In the genomic region with DNA sequence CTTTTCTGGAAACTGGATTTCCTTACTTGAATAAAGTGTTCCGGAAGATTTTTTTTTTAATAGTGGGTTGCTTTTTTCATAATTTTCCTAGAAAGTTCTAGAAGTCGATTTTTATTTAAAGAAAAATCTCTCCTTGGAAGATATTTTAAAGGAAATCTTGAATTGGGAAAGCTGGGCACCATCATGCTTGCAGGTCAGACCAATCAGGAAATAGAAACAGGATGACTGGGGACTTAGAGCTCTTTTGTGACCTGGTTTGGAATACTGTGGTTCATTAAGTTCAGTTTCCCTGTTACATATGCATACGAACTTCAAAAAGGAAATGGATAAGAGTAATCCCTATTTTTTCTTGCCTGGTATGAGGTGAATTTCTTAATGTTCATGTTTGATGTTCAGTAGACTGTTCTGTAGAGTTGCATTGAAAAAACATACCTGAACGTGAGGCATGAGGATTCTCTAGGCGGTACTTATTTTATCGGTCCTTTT, we compare ENCODE assay signal across 8 cellular contexts. TPM values are rescaled to one million over a fixed set of nuclear protein-coding genes. Genes with fewer than 3 reads are reported as not detected.
A peak's percentile ranks its signal among the peaks of the same experiment; 100 is the strongest.
DNase-seq lines count a peak whose midpoint lies in the region; ATAC-seq and TF ChIP-seq lines count a peak whose summit lies in the region.

No MANE protein-coding gene starts in this region.

- H3K9me2 ChIP-seq in hepatocyte (replicated peaks; ENCODE audit: insufficient read depth), result no peaks in the 10 kb centered on the region

- peak overlapping the region; percentile 89 for H3K4me3 Mint-ChIP-seq in activated T-helper 2 cell treated with anti-CD3 and anti-CD28 coated beads, Interferon-gamma antibody, Interleukin-2, Interleukin-4, amounts not matched to agents 10 μg/mL and 5 μg/mL and 100 μg/mL, durations not matched to agents 14 hours and 24 hours and 36 hours (ENCODE audit: low read depth)

- peak overlapping the region; percentile 82 for H3K4me2 ChIP-seq in hepatocyte

- peaks cover 56% of the 10 kb centered on the region for H3K79me2 ChIP-seq in hepatocyte

- TF ChIP-seq CTCF in hepatocyte (IDR thresholded peaks at IDR 0.05; ENCODE audit: poor library complexity), result no peak

- ATAC-seq in GM19463 (IDR thresholded peaks at IDR 0.05; ENCODE audit: unreplicated experiment) (no peak), GM21390 (IDR thresholded peaks at IDR 0.05; ENCODE audit: unreplicated experiment) (no peak)

- WGBS in hepatocyte (ENCODE audit: low lambda C conversion rate, missing lambda C conversion rate), result 1% methylated on average over 6 of the region's 6 CpGs

- H3K9me3 ChIP-seq in KOPT-K1 (ENCODE audit: insufficient read depth, low read length, poor library complexity, severe bottlenecking), result no peaks in the 10 kb centered on the region
- no peaks in the 10 kb centered on the region for H3K9me3 ChIP-seq in hepatocyte (ENCODE audit: low read depth)
- no peaks in the 10 kb centered on the region for H3K9me3 ChIP-seq in skeletal muscle tissue (ENCODE audit: control insufficient read depth in 3 of 3, low read length in 3 of 3)

- H4K20me1 ChIP-seq in hepatocyte (ENCODE audit: insufficient read depth, poor library complexity, severe bottlenecking), result peaks cover 26% of the 10 kb centered on the region

- peak overlapping the region; percentile 80 for H3K27ac Mint-ChIP-seq in activated T-helper 2 cell treated with anti-CD3 and anti-CD28 coated beads, Interferon-gamma antibody, Interleukin-2, Interleukin-4, amounts not matched to agents 10 μg/mL and 5 μg/mL and 100 μg/mL, durations not matched to agents 14 hours and 24 hours and 36 hours

- peak overlapping the region; percentile 78 for H2AFZ ChIP-seq in hepatocyte

- peaks cover 29% of the 10 kb centered on the region for H3K4me1 ChIP-seq in hepatocyte (ENCODE audit: insufficient read depth)
- peaks cover 47 to 58% (median 48%) of the 10 kb centered on the region in 3 donors for H3K4me1 ChIP-seq in skeletal muscle tissue (ENCODE audit: control insufficient read depth in 3 of 3, insufficient read depth in 3 of 3, low read length in 3 of 3)

- H3K9ac ChIP-seq in skeletal muscle tissue (ENCODE audit: low read depth in 1 of 3, low read length in 3 of 3), result peak overlapping the region; percentile 88 to 98 (median 91)

- no peaks in the 10 kb centered on the region for H3K9me3 Mint-ChIP-seq in activated T-helper 2 cell treated with anti-CD3 and anti-CD28 coated beads, Interferon-gamma antibody, Interleukin-2, Interleukin-4, amounts not matched to agents 10 μg/mL and 5 μg/mL and 100 μg/mL, durations not matched to agents 14 hours and 24 hours and 36 hours

- H3K36me3 Mint-ChIP-seq in activated T-helper 2 cell treated with anti-CD3 and anti-CD28 coated beads, Interferon-gamma antibody, Interleukin-2, Interleukin-4, amounts not matched to agents 10 μg/mL and 5 μg/mL and 100 μg/mL, durations not matched to agents 14 hours and 24 hours and 36 hours (ENCODE audit: low read depth), result peaks cover 20% of the 10 kb centered on the region

- H3K36me3 ChIP-seq in KOPT-K1 (ENCODE audit: insufficient read depth, low read length) (no peaks in the 10 kb centered on the region), hepatocyte (replicated peaks; ENCODE audit: insufficient read depth, low read depth) (no peaks in the 10 kb centered on the region), skeletal muscle tissue (ENCODE audit: control insufficient read depth in 3 of 3, insufficient read depth in 3 of 3, low read length in 3 of 3) (no peaks in the 10 kb centered on the region)

- peak overlapping the region; percentile 96 for H3K4me3 ChIP-seq in hepatocyte
- peak overlapping the region; percentile 95 to 96 (median 95) for H3K4me3 ChIP-seq in skeletal muscle tissue (ENCODE audit: low read length in 3 of 3)

- intact Hi-C loops in activated T-helper 2 cell treated with anti-CD3 and anti-CD28 coated beads, Interferon-gamma antibody, Interleukin-2, Interleukin-4, amounts not matched to agents 10 μg/mL and 5 μg/mL and 100 μg/mL, durations not matched to agents 14 hours and 24 hours and 36 hours (cut with micrococcal nuclease), result loop anchor here (10.0 kb wide), 2 partner anchors 198 to 228 kb away; a partner anchor contains a TSS

- H3K27ac ChIP-seq in KOPT-K1 (ENCODE audit: low read depth, low read length, poor library complexity, severe bottlenecking) (peak overlapping the region; percentile 93), hepatocyte (peak overlapping the region; percentile 93), skeletal muscle tissue (ENCODE audit: low read depth, low read length) (peak overlapping the region; percentile 87)

- no peaks in the 10 kb centered on the region for H3K27me3 Mint-ChIP-seq in activated T-helper 2 cell treated with anti-CD3 and anti-CD28 coated beads, Interferon-gamma antibody, Interleukin-2, Interleukin-4, amounts not matched to agents 10 μg/mL and 5 μg/mL and 100 μg/mL, durations not matched to agents 14 hours and 24 hours and 36 hours (ENCODE audit: low read depth)

- H3K4me1 Mint-ChIP-seq in activated T-helper 2 cell treated with anti-CD3 and anti-CD28 coated beads, Interferon-gamma antibody, Interleukin-2, Interleukin-4, amounts not matched to agents 10 μg/mL and 5 μg/mL and 100 μg/mL, durations not matched to agents 14 hours and 24 hours and 36 hours (ENCODE audit: low read depth), result peaks cover 57% of the 10 kb centered on the region

- DNase-seq in EL, result peak; percentile 55
- DNase-seq in activated T-helper 2 cell treated with anti-CD3 and anti-CD28 coated beads, Interferon-gamma antibody, Interleukin-2, Interleukin-4, amounts not matched to agents 10 μg/mL and 5 μg/mL and 100 μg/mL, durations not matched to agents 14 hours and 24 hours and 36 hours (ENCODE audit: low spot score), result no peak
- no peak for DNase-seq in hepatocyte (ENCODE audit: low spot score)
- DNase-seq in NK-92 (lab: John Stamatoyannopoulos, UW; ENCODE audit: unreplicated experiment), result no peak

- H3K27me3 ChIP-seq in hepatocyte, result no peaks in the 10 kb centered on the region
- no peaks in the 10 kb centered on the region for H3K27me3 ChIP-seq in skeletal muscle tissue (ENCODE audit: control insufficient read depth in 3 of 3, insufficient read depth in 3 of 3, low read length in 3 of 3)

RNA-seq across cellular contexts. Expression of a gene that starts 1.2 kb away (rescaled TPM):
- total RNA-seq in activated T-helper 2 cell treated with anti-CD3 and anti-CD28 coated beads, Interferon-gamma antibody, Interleukin-2, Interleukin-4, amounts not matched to agents 10 μg/mL and 5 μg/mL and 100 μg/mL, durations not matched to agents 14 hours and 24 hours and 36 hours, result 136 and 146 TPM in 2 replicates
- total RNA-seq in hepatocyte, result 33.3 and 35.9 TPM in 2 replicates
- polyA plus RNA-seq in hepatocyte, result 13.1 and 15.1 TPM in 2 replicates
- 29.2 TPM for total RNA-seq in skeletal muscle tissue
